ENCODE assay signal across 8 cellular contexts in genomic region chr17:79923974-79924638, GRCh38.
A peak's percentile ranks its signal among the peaks of the same experiment; 100 is the strongest.
DNase-seq lines count a peak whose midpoint lies in the region; ATAC-seq lines count a peak whose summit lies in the region.

No MANE protein-coding gene starts in this region.

- H3K27me3 Mint-ChIP-seq in activated CD4-positive, alpha-beta memory T cell treated with anti-CD3 and anti-CD28 coated beads for 36 hours = peaks cover 12% of the 10 kb centered on the region

- H3K4me1 Mint-ChIP-seq in activated CD4-positive, alpha-beta memory T cell treated with anti-CD3 and anti-CD28 coated beads for 36 hours (ENCODE audit: low read depth) = no peaks in the 10 kb centered on the region

- intact Hi-C loops in activated CD4-positive, alpha-beta memory T cell treated with anti-CD3 and anti-CD28 coated beads for 36 hours (cut with micrococcal nuclease) = loop anchor here (10.0 kb wide), 1 partner anchor 79 kb away; no protein-coding TSS in a partner anchor
- intact Hi-C loops in head of caudate nucleus (cut with DNase I) = no loop called here

- no peaks in the 10 kb centered on the region for H3K36me3 Mint-ChIP-seq in activated CD4-positive, alpha-beta memory T cell treated with anti-CD3 and anti-CD28 coated beads for 36 hours

- no peak for ATAC-seq in HG03521 (IDR thresholded peaks at IDR 0.05; ENCODE audit: unreplicated experiment)
- ATAC-seq in GM18498 (IDR thresholded peaks at IDR 0.05; ENCODE audit: unreplicated experiment) = no peak

- H3K9me3 Mint-ChIP-seq in activated CD4-positive, alpha-beta memory T cell treated with anti-CD3 and anti-CD28 coated beads for 36 hours = no peaks in the 10 kb centered on the region

- no peak overlapping the region for H3K4me3 Mint-ChIP-seq in activated CD4-positive, alpha-beta memory T cell treated with anti-CD3 and anti-CD28 coated beads for 36 hours

- POLR2A ChIA-PET in activated CD4-positive, alpha-beta memory T cell treated with anti-CD3 and anti-CD28 coated beads for 36 hours (lab: Charles Lee) = no interaction called here

- no peak overlapping the region for H3K27ac Mint-ChIP-seq in activated CD4-positive, alpha-beta memory T cell treated with anti-CD3 and anti-CD28 coated beads for 36 hours

- no peak overlapping the region for H3K4me3 ChIP-seq in Jurkat, Clone E6-1 (ENCODE audit: low read length)

- peak; percentile 23 for DNase-seq in DMS53 treated with DMSO at 0.1 percent for 48 hours (lab: John Stamatoyannopoulos, UW; ENCODE audit: unreplicated experiment)
- DNase-seq in Jurkat, Clone E6-1 (ENCODE audit: low read depth, low spot score) = peak; percentile 17
- peak; percentile 70 for DNase-seq in activated CD4-positive, alpha-beta memory T cell treated with anti-CD3 and anti-CD28 coated beads for 36 hours
- peak in 35 of 42 donors; percentile 35 to 88 (median 65) for DNase-seq in head of caudate nucleus
- DNase-seq in stimulated activated CD8-positive, alpha-beta memory T cell treated with anti-CD3 and anti-CD28 coated beads, Interleukin-4, amount 100 ng/mL, for 24 hours (ENCODE audit: low read depth) = peak; percentile 30
- DNase-seq in NCI-H2171 (lab: John Stamatoyannopoulos, UW) = no peak

- CTCF ChIA-PET in activated CD4-positive, alpha-beta memory T cell treated with anti-CD3 and anti-CD28 coated beads for 36 hours (lab: Charles Lee) = interaction anchor here (0.6 to 1.3 kb wide), 2 partner anchors 15 to 183 kb away, joined by 4 to 6 read pairs; no protein-coding TSS in a partner anchor
